Comparison of ENCODE assay signal across 30 cellular contexts in the genomic region with DNA sequence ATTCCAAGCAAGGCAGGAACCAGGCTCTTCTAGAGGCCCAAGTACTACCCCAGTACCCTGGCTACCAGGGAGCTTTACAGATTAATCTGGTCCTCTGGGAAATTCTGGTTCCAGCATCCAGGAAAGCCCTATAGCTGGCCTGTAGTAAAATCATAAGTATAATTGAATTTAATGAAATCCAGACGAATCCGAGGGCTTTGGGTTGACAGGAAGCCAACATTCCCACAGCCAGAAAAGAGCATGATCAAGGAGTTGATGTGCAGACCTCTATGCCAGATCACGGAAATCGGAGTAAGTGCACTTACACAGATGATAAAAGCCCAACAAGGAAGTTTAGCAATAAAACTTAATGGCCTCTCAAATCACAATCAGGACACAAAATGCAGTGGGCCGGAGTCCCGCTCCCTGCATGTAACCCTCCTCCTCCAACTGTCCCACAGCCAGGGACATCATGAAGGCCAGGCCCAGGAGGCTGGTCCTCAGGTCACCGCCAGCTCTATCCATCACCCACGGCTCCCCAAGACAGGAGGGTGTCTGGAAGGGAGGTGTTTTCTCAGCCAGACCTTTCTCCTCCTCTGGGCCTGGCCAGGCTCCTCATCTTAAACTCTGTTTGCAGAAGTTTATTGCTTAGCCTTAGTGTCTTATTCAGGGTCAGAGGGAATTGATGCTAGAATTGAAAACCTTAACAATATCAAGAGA.
DNase-seq lines count a peak whose midpoint lies in the region; TF ChIP-seq lines count a peak whose summit lies in the region.
"Had no signal": no experiment of that assay in that cellular context is flagged by ENCODE, and none has a peak within 500 bp of the region (broad histone marks: within the 10 kb centered on the region; RNA-seq: fewer than 3 reads in every experiment).

No MANE protein-coding gene starts in this region.

- intact Hi-C loops in posterior vena cava (cut with DNase I), result no loop called here

- H3K79me1 ChIP-seq in H9 (ENCODE audit: insufficient read depth, low read depth, low read length, poor library complexity, severe bottlenecking), result no peaks in the 10 kb centered on the region

- H4K5ac ChIP-seq in H9 (ENCODE audit: insufficient read length, low read depth, low read length), result no peak overlapping the region

- H3K27me3 ChIP-seq in H9 (ENCODE audit: insufficient read depth, low read length), result no peaks in the 10 kb centered on the region
- H3K27me3 ChIP-seq: dorsolateral prefrontal cortex, Peyer's patch, SJSA1, tibial nerve had no signal

- H3T11ph ChIP-seq in H9 (ENCODE audit: low read length), result no peak overlapping the region

- no peak overlapping the region for H2BK15ac ChIP-seq in H9 (ENCODE audit: low read depth, low read length)

- WGBS in H9 (ENCODE audit: extremely low coverage, insufficient read length, low lambda C conversion rate), result no CpG with 5 or more reads among the region's 8 CpGs

- H3K9ac ChIP-seq in H9 (ENCODE audit: extremely low read depth, insufficient read length, low read length), result no peak overlapping the region

- DNase-seq in AG08395 (ENCODE audit: low spot score) (peak; percentile 33), HEK293T (ENCODE audit: extremely low spot score) (peak; percentile 23), fibroblast of the aortic adventitia (ENCODE audit: low read depth) (peak; percentile 75), posterior vena cava (ENCODE audit: low spot score) (peak; percentile 53), NCI-H1105 treated with DMSO at 0.1 percent for 48 hours (lab: John Stamatoyannopoulos, UW) (no peak), DMS53 treated with DMSO at 0.1 percent for 48 hours (lab: John Stamatoyannopoulos, UW; ENCODE audit: unreplicated experiment) (no peak), H9 (no peak), NCI-H128 (lab: John Stamatoyannopoulos, UW; ENCODE audit: unreplicated experiment) (no peak)
- DNase-seq: activated CD8-positive, alpha-beta T cell treated with anti-CD3 and anti-CD28 coated beads, Interleukin-2, amount 10 ng/mL, durations not matched to agents 7 days and 5 days; activated naive CD4-positive, alpha-beta T cell treated with anti-CD3 and anti-CD28 coated beads, Interleukin-2, amount 10 ng/mL, durations not matched to agents 7 days and 5 days; activated T-cell treated with anti-CD3 and anti-CD28 coated beads, Interleukin-2, amount 50 U/mL, for 24 hours; caudate nucleus; CD4-positive, alpha-beta T cell; DMS153; dorsolateral prefrontal cortex; NCI-H1092; NCI-H2029 treated with DMSO at 0.1 percent for 48 hours; NCI-H446 treated with DMSO at 0.1 percent for 48 hours; Peyer's patch; psoas muscle; small intestine; stimulated activated CD4-positive, alpha-beta T cell treated with anti-CD3 and anti-CD28 coated beads, Interleukin-4, amount 100 ng/mL, for 1 hour; stimulated activated naive CD8-positive, alpha-beta T cell treated with anti-CD3 and anti-CD28 coated beads, Interleukin-15, Interleukin-2, amounts not matched to agents 100 U/mL and 50 U/mL, for 24 hours had no signal

- no peak overlapping the region for H2BK5ac ChIP-seq in H9 (ENCODE audit: insufficient read length, low read length)

- H3K18ac ChIP-seq in H9 (ENCODE audit: insufficient read length, low read depth, low read length), result no peak overlapping the region

- peaks cover 19 to 23% of the 10 kb centered on the region in 2 experiments for H3K4me1 Mint-ChIP-seq in H9
- H3K4me1 Mint-ChIP-seq: activated naive CD4-positive, alpha-beta T cell treated with anti-CD3 and anti-CD28 coated beads, Interleukin-2, amount 10 ng/mL, durations not matched to agents 7 days and 5 days had no signal

- H3K27ac ChIP-seq in H9 (ENCODE audit: insufficient read length, low read depth, low read length), result no peak overlapping the region
- H3K27ac ChIP-seq: A549, dorsolateral prefrontal cortex, epithelial cell of prostate, Peyer's patch, psoas muscle, SJSA1, tibial nerve had no signal

- no peak overlapping the region for H2BK12ac ChIP-seq in H9 (ENCODE audit: insufficient read length, low read depth, low read length)

- no peak overlapping the region for H3K23ac ChIP-seq in H9 (ENCODE audit: insufficient read length, low read depth, low read length)

- H3K27me3 Mint-ChIP-seq in H9 (ENCODE audit: low read depth), result no peaks in the 10 kb centered on the region
- H3K27me3 Mint-ChIP-seq: activated naive CD4-positive, alpha-beta T cell treated with anti-CD3 and anti-CD28 coated beads, Interleukin-2, amount 10 ng/mL, durations not matched to agents 7 days and 5 days; activated T-cell treated with anti-CD3 and anti-CD28 coated beads, Interleukin-2, amount 50 U/mL, for 24 hours; CD4-positive, alpha-beta T cell had no signal

- H3K79me2 ChIP-seq in H9 (ENCODE audit: insufficient read depth, low read length), result no peaks in the 10 kb centered on the region

- no peaks in the 10 kb centered on the region for H3K9me3 Mint-ChIP-seq in H9
- H3K9me3 Mint-ChIP-seq: activated naive CD4-positive, alpha-beta T cell treated with anti-CD3 and anti-CD28 coated beads, Interleukin-2, amount 10 ng/mL, durations not matched to agents 7 days and 5 days; activated T-cell treated with anti-CD3 and anti-CD28 coated beads, Interleukin-2, amount 50 U/mL, for 24 hours; CD4-positive, alpha-beta T cell; neural crest cell; T-helper 2 cell treated with Interferon-gamma antibody and Interleukin-4, amounts not matched to agents 5 μg/mL and 100 μg/mL, for 36 hours; WTC11 had no signal

- TF ChIP-seq CTCF in fibroblast of the aortic adventitia (IDR thresholded peaks at IDR 0.05; ENCODE audit: insufficient read depth, low read length) (no peak), H9 (conservative IDR thresholded peaks at IDR 0.05) (no peak)

- CTCF ChIA-PET in HEK293T (lab: Yijun Ruan, JAX), result no interaction called here

- no peak overlapping the region for H4K91ac ChIP-seq in H9 (ENCODE audit: insufficient read length, low read depth, low read length)

- no peak overlapping the region for H3K14ac ChIP-seq in H9 (ENCODE audit: insufficient read depth, low read length)

- no peak overlapping the region for H3K4me2 ChIP-seq in H9 (ENCODE audit: insufficient read depth, insufficient read length, low read length)
- H3K4me2 ChIP-seq: A549 had no signal

- no peak overlapping the region for H2BK120ac ChIP-seq in H9 (ENCODE audit: low read depth, low read length, poor library complexity, severe bottlenecking)

- H3K4me1 ChIP-seq in H9 (ENCODE audit: insufficient read depth, low read length), result peaks cover 7% of the 10 kb centered on the region
- H3K4me1 ChIP-seq: Peyer's patch, psoas muscle had no signal

- H3K27ac Mint-ChIP-seq in H9, result no peak overlapping the region; a peak in 1 of 7 replicates
- H3K27ac Mint-ChIP-seq: activated CD8-positive, alpha-beta T cell treated with anti-CD3 and anti-CD28 coated beads, Interleukin-2, amount 10 ng/mL, durations not matched to agents 7 days and 5 days; activated naive CD4-positive, alpha-beta T cell treated with anti-CD3 and anti-CD28 coated beads, Interleukin-2, amount 10 ng/mL, durations not matched to agents 7 days and 5 days; activated T-cell treated with anti-CD3 and anti-CD28 coated beads, Interleukin-2, amount 50 U/mL, for 24 hours; CD4-positive, alpha-beta T cell; T-helper 2 cell treated with Interferon-gamma antibody and Interleukin-4, amounts not matched to agents 5 μg/mL and 100 μg/mL, for 36 hours; WTC11 had no signal

- H3K9me3 ChIP-seq in H9 (ENCODE audit: control insufficient read depth, low read depth, low read length), result no peaks in the 10 kb centered on the region
- H3K9me3 ChIP-seq: A549, Peyer's patch, psoas muscle, SJSA1, tibial nerve had no signal

- H3K36me3 Mint-ChIP-seq in H9 (ENCODE audit: insufficient read depth in 1 of 3, low read depth in 3 of 3), result peaks cover 0 to 11% (median 10%) of the 10 kb centered on the region in 3 experiments; a peak in 6 of 7 replicates
- H3K36me3 Mint-ChIP-seq: activated naive CD4-positive, alpha-beta T cell treated with anti-CD3 and anti-CD28 coated beads, Interleukin-2, amount 10 ng/mL, durations not matched to agents 7 days and 5 days had no signal

- no peak overlapping the region for H3K4ac ChIP-seq in H9 (ENCODE audit: low read depth, low read length)

- H2AK5ac ChIP-seq in H9 (ENCODE audit: insufficient read length, low read length), result no peak overlapping the region

- POLR2A ChIA-PET in HEK293T (lab: Yijun Ruan, JAX), result no interaction called here

- no peak overlapping the region for H3K4me3 Mint-ChIP-seq in H9
- H3K4me3 Mint-ChIP-seq: activated CD8-positive, alpha-beta T cell treated with anti-CD3 and anti-CD28 coated beads, Interleukin-2, amount 10 ng/mL, durations not matched to agents 7 days and 5 days; activated naive CD4-positive, alpha-beta T cell treated with anti-CD3 and anti-CD28 coated beads, Interleukin-2, amount 10 ng/mL, durations not matched to agents 7 days and 5 days; activated T-cell treated with anti-CD3 and anti-CD28 coated beads, Interleukin-2, amount 50 U/mL, for 24 hours; CD4-positive, alpha-beta T cell; neural crest cell; T-helper 2 cell treated with Interferon-gamma antibody and Interleukin-4, amounts not matched to agents 5 μg/mL and 100 μg/mL, for 36 hours; WTC11 had no signal

- no peaks in the 10 kb centered on the region for H4K20me1 ChIP-seq in H9 (ENCODE audit: control insufficient read depth, insufficient read depth, insufficient read length)

- no peak overlapping the region for H3K4me3 ChIP-seq in fibroblast of the aortic adventitia (ENCODE audit: low read depth, low read length)
- H3K4me3 ChIP-seq: A549, dorsolateral prefrontal cortex, Peyer's patch, psoas muscle, SJSA1, tibial nerve had no signal

- no peak overlapping the region for H2AFZ ChIP-seq in H9 (ENCODE audit: low read length)

- no peak overlapping the region for H4K8ac ChIP-seq in H9 (replicated peaks; ENCODE audit: insufficient read length, low read depth, low read length)

- no peak overlapping the region for H2BK20ac ChIP-seq in H9 (ENCODE audit: low read depth, low read length, poor library complexity, severe bottlenecking)

- no peaks in the 10 kb centered on the region for H3K23me2 ChIP-seq in H9 (ENCODE audit: insufficient read length, low read depth, low read length, poor library complexity, severe bottlenecking)

- H3K56ac ChIP-seq in H9 (ENCODE audit: insufficient read length, low read depth, low read length), result no peak overlapping the region

TF ChIP-seq in HEK293T, 16 proteins besides CTCF, POLR2A, EP300 and RAD21:
- no peak for TF ChIP-seq ZNF384 (IDR thresholded peaks at IDR 0.05)

Comparison
In these comparisons a context has a peak if more than half of its experiments do, and no peak if none do; other contexts are left out.
1. DNase-seq: peak in AG08395 (single experiment), HEK293T (single experiment), fibroblast of the aortic adventitia (single experiment) and posterior vena cava (single experiment); none in NCI-H1105 treated with DMSO at 0.1 percent for 48 hours (single experiment), DMS53 treated with DMSO at 0.1 percent for 48 hours (single experiment), H9 (single experiment) and NCI-H128 (single experiment).